ENCODE assay signal across 1 cellular context in genomic region chr14:35404496-35405303, GRCh38.
A peak's percentile ranks its signal among the peaks of the same experiment; 100 is the strongest.
TF ChIP-seq lines count a peak whose summit lies in the region.

TSS of gene NFKBIA (minus strand) at chr14:35404749. CDS start at chr14:35404644, 105 bp downstream.

TF ChIP-seq in Ishikawa, 13 proteins besides CTCF, POLR2A, EP300 and RAD21 (continued from another document):
- 0 out of 2 replicates have a peak, but pooled peaks have one; percentile 17 for TF ChIP-seq MAX (IDR thresholded peaks at IDR 0.05)
- TF ChIP-seq TCF12 (IDR thresholded peaks at IDR 0.05; ENCODE audit: low read depth) = peak; percentile 26; the same call in 1 of the 2 replicates
